In genomic region chr6:108209738-108210137, GRCh38 we compare ENCODE assay signal across 16 cellular contexts. TPM values are rescaled to one million over a fixed set of nuclear protein-coding genes. Genes with fewer than 3 reads are reported as not detected.
DNase-seq lines count a peak whose midpoint lies in the region; ATAC-seq and TF ChIP-seq lines count a peak whose summit lies in the region.
"Had no signal": no experiment of that assay in that cellular context is flagged by ENCODE, and none has a peak within 500 bp of the region (broad histone marks: within the 10 kb centered on the region; RNA-seq: fewer than 3 reads in every experiment).

No MANE protein-coding gene starts in this region.

- H2BK120ac ChIP-seq in trophoblast cell (ENCODE audit: insufficient read depth, low read length, poor library complexity) = no peak overlapping the region

- H4K20me1 ChIP-seq in BLaER1 (peaks cover 2% of the 10 kb centered on the region; the same call in 1 of the 2 replicates), GM23338 (replicated peaks; ENCODE audit: insufficient read depth) (no peaks in the 10 kb centered on the region)

- H3K4me1 Mint-ChIP-seq in GM23338 = peaks cover 7% of the 10 kb centered on the region; the same call in 2 of the 3 replicates
- peaks cover 7% of the 10 kb centered on the region for H3K4me1 Mint-ChIP-seq in mesothelial cell of epicardium

- H3K18ac ChIP-seq in trophoblast cell (ENCODE audit: low read length) = no peak overlapping the region

- TF ChIP-seq CTCF in GM23338 (conservative IDR thresholded peaks at IDR 0.05; ENCODE audit: low read depth in 2 of 2) = no peak
- TF ChIP-seq CTCF in VCaP (conservative IDR thresholded peaks at IDR 0.05) = no peak
- TF ChIP-seq CTCF in mesothelial cell of epicardium (IDR thresholded peaks at IDR 0.05; ENCODE audit: unreplicated experiment) = no peak

- H3K9me3 Mint-ChIP-seq in GM23338 (no peaks in the 10 kb centered on the region), mesothelial cell of epicardium (no peaks in the 10 kb centered on the region)
- H3K9me3 Mint-ChIP-seq: CD4-positive, CD25-positive, alpha-beta regulatory T cell; H9 had no signal

- H3K4me3 Mint-ChIP-seq in GM23338 (no peak overlapping the region), mesothelial cell of epicardium (no peak overlapping the region)
- H3K4me3 Mint-ChIP-seq: CD4-positive, CD25-positive, alpha-beta regulatory T cell; H9 had no signal

- H4K91ac ChIP-seq in trophoblast cell (ENCODE audit: low read depth, low read length) = no peak overlapping the region

- H3K27ac Mint-ChIP-seq in GM23338 (no peak overlapping the region), mesothelial cell of epicardium (no peak overlapping the region)
- H3K27ac Mint-ChIP-seq: CD4-positive, CD25-positive, alpha-beta regulatory T cell; H9 had no signal

- H3K4me1 ChIP-seq in BLaER1 (peaks cover 10% of the 10 kb centered on the region), GM23338 (ENCODE audit: insufficient read depth) (no peaks in the 10 kb centered on the region; the same call in 1 of the 2 replicates), trophoblast cell (ENCODE audit: control insufficient read depth in 1 of 2, insufficient read depth in 2 of 2, low read length in 2 of 2) (no peaks in the 10 kb centered on the region)

- H3K4me2 ChIP-seq in BLaER1 = peak overlapping the region; percentile 4; the same call in 1 of the 2 replicates
- H3K4me2 ChIP-seq in GM23338 = no peak overlapping the region
- no peak overlapping the region for H3K4me2 ChIP-seq in trophoblast cell (ENCODE audit: low read length)

- H3K27ac ChIP-seq in BLaER1 = no peak overlapping the region
- H3K27ac ChIP-seq in GM23338 (ENCODE audit: low read depth) = 0 out of 2 replicates have a peak overlapping the region, but pooled peaks have one; percentile 14
- H3K27ac ChIP-seq in VCaP = peak overlapping the region; percentile 89; the same call in 1 of the 2 replicates
- no peak overlapping the region for H3K27ac ChIP-seq in trophoblast cell (ENCODE audit: low read depth, low read length)
- H3K27ac ChIP-seq: BLaER1 treated with 17β-estradiol and CSF1 and Interleukin-3, amounts not matched to agents 10 nM and 100 nM had no signal

- H3K23ac ChIP-seq in trophoblast cell (ENCODE audit: low read length) = no peak overlapping the region

- H3K14ac ChIP-seq in trophoblast cell (ENCODE audit: low read length) = no peak overlapping the region

- H3K4me3 ChIP-seq in BLaER1 (no peak overlapping the region), GM23338 (no peak overlapping the region), trophoblast cell (ENCODE audit: low read depth, low read length) (no peak overlapping the region)
- H3K4me3 ChIP-seq: BLaER1 treated with 17β-estradiol and CSF1 and Interleukin-3, amounts not matched to agents 10 nM and 100 nM had no signal

- no peak overlapping the region for H2AFZ ChIP-seq in GM23338
- no peak overlapping the region for H2AFZ ChIP-seq in trophoblast cell (ENCODE audit: insufficient read depth, low read length, poor library complexity)

- H3K9ac ChIP-seq in BLaER1 = no peak overlapping the region
- H3K9ac ChIP-seq in trophoblast cell (ENCODE audit: low read length) = peak overlapping the region; percentile 12
- H3K9ac ChIP-seq: BLaER1 treated with 17β-estradiol and CSF1 and Interleukin-3, amounts not matched to agents 10 nM and 100 nM had no signal

- no peaks in the 10 kb centered on the region for H3K9me2 ChIP-seq in GM23338 (ENCODE audit: insufficient read depth)

- no peaks in the 10 kb centered on the region for H3K27me3 Mint-ChIP-seq in GM23338 (ENCODE audit: insufficient read depth, low read depth, poor library complexity)
- H3K27me3 Mint-ChIP-seq in mesothelial cell of epicardium (ENCODE audit: low read depth) = no peaks in the 10 kb centered on the region
- H3K27me3 Mint-ChIP-seq: CD4-positive, CD25-positive, alpha-beta regulatory T cell had no signal

- H3K9me3 ChIP-seq in BLaER1 (no peaks in the 10 kb centered on the region), trophoblast cell (ENCODE audit: insufficient read depth, low read depth, low read length) (no peaks in the 10 kb centered on the region)
- H3K9me3 ChIP-seq: BLaER1 treated with 17β-estradiol and CSF1 and Interleukin-3, amounts not matched to agents 10 nM and 100 nM had no signal

- no peak overlapping the region for H2AK5ac ChIP-seq in trophoblast cell (ENCODE audit: low read length)

- no CpG with 5 or more reads among the region's 5 CpGs for WGBS in trophoblast cell (ENCODE audit: extremely low coverage, insufficient coverage, insufficient read length)

- no peaks in the 10 kb centered on the region for H3K79me1 ChIP-seq in trophoblast cell (ENCODE audit: low read length)

- H3K36me3 Mint-ChIP-seq in GM23338 (ENCODE audit: low read depth) (no peaks in the 10 kb centered on the region), mesothelial cell of epicardium (peaks cover 19% of the 10 kb centered on the region)

- peaks cover 56% of the 10 kb centered on the region for H3K36me3 ChIP-seq in BLaER1
- no peaks in the 10 kb centered on the region for H3K36me3 ChIP-seq in GM23338 (ENCODE audit: insufficient read depth)
- peaks cover 2 to 4% of the 10 kb centered on the region in 2 experiments for H3K36me3 ChIP-seq in trophoblast cell (ENCODE audit: control insufficient read depth in 1 of 2, insufficient read depth in 2 of 2, low read length in 2 of 2)

- ATAC-seq in GM23338 (no peak), GM21529 (IDR thresholded peaks at IDR 0.05; ENCODE audit: unreplicated experiment) (no peak), HG03460 (IDR thresholded peaks at IDR 0.05; ENCODE audit: unreplicated experiment) (no peak)

- H3K27me3 ChIP-seq in BLaER1 (no peaks in the 10 kb centered on the region), GM23338 (ENCODE audit: insufficient read depth) (no peaks in the 10 kb centered on the region), trophoblast cell (ENCODE audit: insufficient read depth, low read length) (no peaks in the 10 kb centered on the region)
- H3K27me3 ChIP-seq: BLaER1 treated with 17β-estradiol and CSF1 and Interleukin-3, amounts not matched to agents 10 nM and 100 nM had no signal

- H2BK5ac ChIP-seq in trophoblast cell (ENCODE audit: low read depth, low read length, poor library complexity) = no peak overlapping the region

- H3F3A ChIP-seq in GM23338 (replicated peaks; ENCODE audit: low read depth) = no peaks in the 10 kb centered on the region

- no peak overlapping the region for H3K4ac ChIP-seq in trophoblast cell (ENCODE audit: low read depth, low read length)

- no peak for DNase-seq in GM23338 (ENCODE audit: low spot score)
- DNase-seq in trophoblast cell = no peak
- DNase-seq in mesothelial cell of epicardium (ENCODE audit: low spot score in 2 of 2, unreplicated experiment in 2 of 2) = no peak
- DNase-seq in GM03348 (ENCODE audit: low spot score) = no peak
- DNase-seq: 8988T; CD4-positive, CD25-positive, alpha-beta regulatory T cell; DMS 273 treated with DMSO at 0.1 percent for 48 hours; DND-41; GDM1; GOT3; H9 had no signal

- H4K12ac ChIP-seq in trophoblast cell (ENCODE audit: low read depth, low read length) = no peak overlapping the region

- H2BK12ac ChIP-seq in trophoblast cell (ENCODE audit: low read length) = no peak overlapping the region

- no peaks in the 10 kb centered on the region for H3K79me2 ChIP-seq in GM23338 (replicated peaks; ENCODE audit: insufficient read depth)
- H3K79me2 ChIP-seq in trophoblast cell (ENCODE audit: control insufficient read depth, insufficient read depth, low read length, poor library complexity) = no peaks in the 10 kb centered on the region

- H4K8ac ChIP-seq in trophoblast cell (ENCODE audit: low read depth, low read length) = no peak overlapping the region

TF ChIP-seq in GM23338, 12 proteins besides CTCF, POLR2A, EP300 and RAD21 (continues in another document):
- no peak for TF ChIP-seq EZH2 (IDR thresholded peaks at IDR 0.05; ENCODE audit: low read depth, unreplicated experiment)
- TF ChIP-seq STAT1 (IDR thresholded peaks at IDR 0.05; ENCODE audit: unreplicated experiment) = no peak
- TF ChIP-seq JUNB (IDR thresholded peaks at IDR 0.05; ENCODE audit: unreplicated experiment) = no peak
- no peak for TF ChIP-seq ETS1 (IDR thresholded peaks at IDR 0.05)

RNA-seq across cellular contexts. Expression of gene NR2E1, which starts 43.9 kb away (rescaled TPM):
- not detected in 2 replicates for total RNA-seq in GM23338 (2014; rRNA removed; shearing (Covaris generic))
- polyA plus RNA-seq in GM23338 (2016; fragmentation: Nextera tagmentation; extraction: Ambion mirVana) = not detected in 2 replicates
- not detected in 2 replicates for polyA plus RNA-seq in trophoblast cell (2013)
- total RNA-seq in mesothelial cell of epicardium = not detected in 3 replicates
- total RNA-seq: CD4-positive, CD25-positive, alpha-beta regulatory T cell; H9 had no signal
- polyA plus RNA-seq: CD4-positive, CD25-positive, alpha-beta regulatory T cell had no signal

RNA-seq across cellular contexts. Expression of gene SNX3, which starts 51.1 kb away (rescaled TPM):
- 79.3 and 87.2 TPM in 2 replicates for total RNA-seq in GM23338 (2014; rRNA removed; shearing (Covaris generic))
- 123 and 125 TPM in 2 replicates for polyA plus RNA-seq in GM23338 (2016; fragmentation: Nextera tagmentation; extraction: Ambion mirVana)
- 194 and 205 TPM in 2 replicates for polyA plus RNA-seq in trophoblast cell (2013)
- total RNA-seq in mesothelial cell of epicardium = 74.3 to 80.6 TPM (median 74.4 TPM) in 3 replicates

Comparison
In these comparisons a context has a peak if more than half of its experiments do, and no peak if none do; other contexts are left out.
1. H3K27ac ChIP-seq: peak in GM23338 (single experiment) and VCaP (single experiment); none in BLaER1 (single experiment) and trophoblast cell (single experiment).